Comparison of ENCODE assay signal across 22 cellular contexts in genomic region chr4:127888559-127888958, GRCh38.
"Had no signal": no experiment of that assay in that cellular context is flagged by ENCODE, and none has a peak within 500 bp of the region (broad histone marks: within the 10 kb centered on the region; RNA-seq: fewer than 3 reads in every experiment).

No MANE protein-coding gene starts in this region.

- H3K4me1 ChIP-seq: heart left ventricle, right atrium auricular region, tibial nerve, vagina had no signal

- H3K36me3 ChIP-seq: right atrium auricular region, vagina had no signal

- H3K9me3 Mint-ChIP-seq: activated CD4-positive, alpha-beta T cell treated with anti-CD3 and anti-CD28 coated beads, Interleukin-2, amount 10 ng/mL, durations not matched to agents 7 days and 5 days; activated naive CD8-positive, alpha-beta T cell treated with anti-CD3 and anti-CD28 coated beads for 36 hours; activated T-cell treated with anti-CD3 and anti-CD28 coated beads, Interleukin-2, amount 50 U/mL, for 72 hours; brain; central memory CD8-positive, alpha-beta T cell; immature natural killer cell; nephron progenitor cell; stimulated activated memory B cell treated with anti-CD40 and anti-IgM and Interleukin-4, amounts not matched to agents 10 μg/mL and 1 μg/mL and 100 μg/mL, for 72 hours had no signal

- H3K4me3 ChIP-seq: heart left ventricle, right atrium auricular region, tibial nerve, vagina had no signal

- FAIRE-seq: endothelial cell of umbilical vein had no signal

- DNase-seq: activated CD4-positive, alpha-beta T cell treated with anti-CD3 and anti-CD28 coated beads, Interleukin-2, amount 10 ng/mL, durations not matched to agents 7 days and 5 days; activated CD8-positive, alpha-beta memory T cell treated with anti-CD3 and anti-CD28 coated beads, Interleukin-2, amount 50 U/mL, for 48 hours; activated gamma-delta T cell; activated naive CD8-positive, alpha-beta T cell treated with anti-CD3 and anti-CD28 coated beads for 36 hours; activated T-cell treated with anti-CD3 and anti-CD28 coated beads, Interleukin-2, amount 50 U/mL, for 72 hours; amygdala; cortex of kidney; effector CD8-positive, alpha-beta T cell; foreskin melanocyte; heart left ventricle; immature natural killer cell; nephron progenitor cell; occipital lobe; stimulated activated CD4-positive, alpha-beta T cell treated with anti-CD3 and anti-CD28 coated beads, Interleukin-2, amount 100 ng/mL, for 48 hours had no signal

- H3K27me3 ChIP-seq: heart left ventricle, right atrium auricular region, tibial nerve, vagina had no signal

- H3K9me3 ChIP-seq: heart left ventricle, right atrium auricular region, tibial nerve, vagina had no signal

- H3K4me1 Mint-ChIP-seq: activated naive CD8-positive, alpha-beta T cell treated with anti-CD3 and anti-CD28 coated beads for 36 hours; central memory CD8-positive, alpha-beta T cell; immature natural killer cell; stimulated activated memory B cell treated with anti-CD40 and anti-IgM and Interleukin-4, amounts not matched to agents 10 μg/mL and 1 μg/mL and 100 μg/mL, for 72 hours had no signal

- H3K27me3 Mint-ChIP-seq: activated CD4-positive, alpha-beta T cell treated with anti-CD3 and anti-CD28 coated beads, Interleukin-2, amount 10 ng/mL, durations not matched to agents 7 days and 5 days; activated naive CD8-positive, alpha-beta T cell treated with anti-CD3 and anti-CD28 coated beads for 36 hours; brain; central memory CD8-positive, alpha-beta T cell; progenitor cell of endocrine pancreas; stimulated activated memory B cell treated with anti-CD40 and anti-IgM and Interleukin-4, amounts not matched to agents 10 μg/mL and 1 μg/mL and 100 μg/mL, for 72 hours had no signal

- H3K4me3 Mint-ChIP-seq: activated CD4-positive, alpha-beta T cell treated with anti-CD3 and anti-CD28 coated beads, Interleukin-2, amount 10 ng/mL, durations not matched to agents 7 days and 5 days; activated naive CD8-positive, alpha-beta T cell treated with anti-CD3 and anti-CD28 coated beads for 36 hours; brain; central memory CD8-positive, alpha-beta T cell; immature natural killer cell; nephron progenitor cell; stimulated activated memory B cell treated with anti-CD40 and anti-IgM and Interleukin-4, amounts not matched to agents 10 μg/mL and 1 μg/mL and 100 μg/mL, for 72 hours had no signal

- H3K27ac Mint-ChIP-seq: activated CD4-positive, alpha-beta T cell treated with anti-CD3 and anti-CD28 coated beads, Interleukin-2, amount 10 ng/mL, durations not matched to agents 7 days and 5 days; activated naive CD8-positive, alpha-beta T cell treated with anti-CD3 and anti-CD28 coated beads for 36 hours; activated T-cell treated with anti-CD3 and anti-CD28 coated beads, Interleukin-2, amount 50 U/mL, for 72 hours; brain; nephron progenitor cell; progenitor cell of endocrine pancreas; stimulated activated memory B cell treated with anti-CD40 and anti-IgM and Interleukin-4, amounts not matched to agents 10 μg/mL and 1 μg/mL and 100 μg/mL, for 72 hours had no signal
